Comparison of ENCODE assay signal across 25 cellular contexts in genomic region chr18:57091231-57091630, GRCh38. TPM values are rescaled to one million over a fixed set of nuclear protein-coding genes. Genes with fewer than 3 reads are reported as not detected.
DNase-seq lines count a peak whose midpoint lies in the region; ATAC-seq, FAIRE-seq and TF ChIP-seq lines count a peak whose summit lies in the region.
"Had no signal": no experiment of that assay in that cellular context is flagged by ENCODE, and none has a peak within 500 bp of the region (broad histone marks: within the 10 kb centered on the region; RNA-seq: fewer than 3 reads in every experiment).

No MANE protein-coding gene starts in this region.

- H2AK5ac ChIP-seq in IMR-90 (ENCODE audit: low read depth, low read length): no peak overlapping the region
- H2AK5ac ChIP-seq in H1 (ENCODE audit: low read depth, low read length): no peak overlapping the region

- H3K4me3 ChIP-seq in HepG2 (replicated peaks in 1 of 3; ENCODE audit: insufficient read depth in 1 of 3, low read depth in 2 of 3, low read length in 3 of 3) (no peak overlapping the region), right lobe of liver (no peak overlapping the region), IMR-90 (ENCODE audit: insufficient read depth, low read depth, low read length) (no peak overlapping the region), H1 (ENCODE audit: extremely low read depth in 1 of 4, insufficient read depth in 2 of 4, low read depth in 3 of 4, low read length in 4 of 4) (no peak overlapping the region)
- H3K4me3 ChIP-seq: BLaER1 had no signal

- H3K36me3 ChIP-seq in HepG2 (replicated peaks in 1 of 2; ENCODE audit: control insufficient read depth in 1 of 2, insufficient read depth in 2 of 2, low read length in 2 of 2): no peaks in the 10 kb centered on the region
- H3K36me3 ChIP-seq in right lobe of liver: no peaks in the 10 kb centered on the region
- no peaks in the 10 kb centered on the region for H3K36me3 ChIP-seq in IMR-90 (ENCODE audit: control insufficient read depth, insufficient read depth, low read length)
- H3K36me3 ChIP-seq in H1 (ENCODE audit: control insufficient read depth in 2 of 4, insufficient read depth in 4 of 4, low read length in 3 of 4): no peaks in the 10 kb centered on the region
- H3K36me3 ChIP-seq: BE2C, BLaER1 had no signal

- H3K79me2 ChIP-seq in HepG2 (ENCODE audit: insufficient read depth, low read length) (no peaks in the 10 kb centered on the region), H1 (ENCODE audit: control insufficient read depth in 1 of 2, insufficient read depth in 2 of 2, low read length in 2 of 2) (no peaks in the 10 kb centered on the region)

- H2AFZ ChIP-seq in HepG2 (ENCODE audit: low read length) (no peak overlapping the region), IMR-90 (replicated peaks; ENCODE audit: low read length, poor library complexity) (no peak overlapping the region), H1 (ENCODE audit: low read length) (no peak overlapping the region)

- H3K4me2 ChIP-seq in HepG2 (ENCODE audit: low read depth, low read length) (no peak overlapping the region), IMR-90 (ENCODE audit: low read depth, low read length) (no peak overlapping the region), H1 (ENCODE audit: insufficient read depth in 1 of 2, low read depth in 2 of 2, low read length in 2 of 2) (no peak overlapping the region)

- FAIRE-seq in HepG2 (lab: Jason Lieb, UNC) (no peak), H1 (lab: Jason Lieb, UNC) (no peak)
- FAIRE-seq: G401.6, GM12891, GM19239 had no signal

- H3K14ac ChIP-seq in IMR-90 (replicated peaks; ENCODE audit: low read depth, low read length) (no peak overlapping the region), H1 (ENCODE audit: insufficient read length) (no peak overlapping the region)

- H4K5ac ChIP-seq in IMR-90 (ENCODE audit: low read depth, low read length) (no peak overlapping the region), H1 (ENCODE audit: insufficient read length, low read depth, low read length) (no peak overlapping the region)

- no peak for TF ChIP-seq RAD21 in HepG2 (CRISPR knock-in tag; IDR thresholded peaks at IDR 0.05)
- TF ChIP-seq RAD21 in IMR-90 (IDR thresholded peaks at IDR 0.05; ENCODE audit: low read length): no peak
- no peak for TF ChIP-seq RAD21 in H1 (IDR thresholded peaks at IDR 0.05 in 1 of 2, conservative IDR thresholded peaks at IDR 0.05 in 1 of 2; ENCODE audit: low read depth in 2 of 2, low read length in 2 of 2)

- no peaks in the 10 kb centered on the region for H3K9me1 ChIP-seq in IMR-90 (ENCODE audit: insufficient read depth, low read length)

- H3K79me1 ChIP-seq in IMR-90 (ENCODE audit: low read depth in 1 of 2, low read length in 2 of 2) (no peaks in the 10 kb centered on the region), H1 (ENCODE audit: low read depth, low read length) (no peaks in the 10 kb centered on the region)

- no peaks in the 10 kb centered on the region for H3K23me2 ChIP-seq in H1 (ENCODE audit: low read depth, low read length)

- H4K91ac ChIP-seq in IMR-90 (ENCODE audit: insufficient read depth, low read depth, low read length): no peak overlapping the region
- peak overlapping the region; percentile 4 for H4K91ac ChIP-seq in H1 (replicated peaks; ENCODE audit: insufficient read length, low read length)

- H3K18ac ChIP-seq in IMR-90 (ENCODE audit: low read depth, low read length): no peak overlapping the region
- H3K18ac ChIP-seq in H1 (ENCODE audit: extremely low read depth, low read length): no peak overlapping the region

- no peak for ATAC-seq in HepG2
- no peak for ATAC-seq in right lobe of liver
- ATAC-seq in IMR-90 (ENCODE audit: low read depth): no peak

- intact Hi-C loops in HepG2 (cut with micrococcal nuclease; ENCODE audit: unreplicated experiment) (no loop called here), right lobe of liver (cut with DNase I) (no loop called here), IMR-90 (cut with micrococcal nuclease) (no loop called here)

- H4K8ac ChIP-seq in IMR-90 (ENCODE audit: low read depth in 2 of 2, low read length in 2 of 2): no peak overlapping the region
- no peak overlapping the region for H4K8ac ChIP-seq in H1 (ENCODE audit: extremely low read depth, insufficient read depth, low read length)

- POLR2A ChIA-PET in HepG2 (lab: Yijun Ruan, JAX) (no interaction called here), IMR-90 (lab: Charles Lee; ENCODE audit: unreplicated experiment) (no interaction called here), H1 (lab: Charles Lee; ENCODE audit: partially characterized antibody) (no interaction called here)

- H3K27ac ChIP-seq in HepG2 (ENCODE audit: extremely low read length, insufficient read depth, low read length) (no peak overlapping the region), right lobe of liver (no peak overlapping the region), IMR-90 (ENCODE audit: insufficient read depth, low read length) (no peak overlapping the region), H1 (ENCODE audit: low read depth, low read length) (no peak overlapping the region)
- H3K27ac ChIP-seq: 22Rv1, BLaER1 had no signal

- no peaks in the 10 kb centered on the region; the same call in 1 of the 2 replicates for H4K20me1 ChIP-seq in HepG2 (ENCODE audit: insufficient read depth, low read length)
- no peaks in the 10 kb centered on the region for H4K20me1 ChIP-seq in IMR-90 (ENCODE audit: insufficient read depth, low read length)
- H4K20me1 ChIP-seq in H1 (replicated peaks in 1 of 2; ENCODE audit: control insufficient read depth in 1 of 2, insufficient read depth in 2 of 2, low read length in 2 of 2): no peaks in the 10 kb centered on the region

- H3K27me3 ChIP-seq in HepG2 (ENCODE audit: control insufficient read depth in 1 of 2, insufficient read depth in 2 of 2, low read length in 2 of 2) (no peaks in the 10 kb centered on the region; a peak in 2 of 5 replicates), right lobe of liver (no peaks in the 10 kb centered on the region), IMR-90 (ENCODE audit: control insufficient read depth, insufficient read depth, low read length) (no peaks in the 10 kb centered on the region; the same call in 1 of the 2 replicates), H1 (replicated peaks in 1 of 4; ENCODE audit: control insufficient read depth in 3 of 4, extremely low read depth in 1 of 4, insufficient read depth in 3 of 4, low read length in 3 of 4) (peaks cover 0 to 2% (median 0%) of the 10 kb centered on the region in 4 experiments; a peak in 2 of 7 replicates)
- H3K27me3 ChIP-seq: BE2C had no signal

- H2AK9ac ChIP-seq in IMR-90 (replicated peaks; ENCODE audit: low read depth, low read length, poor library complexity): no peak overlapping the region

- in situ Hi-C loops in HepG2 (cut with HindIII; ENCODE audit: extremely low pct_ligation_motif_present, low pct_unique_long_range_greater_than_20kb) (no loop called here), IMR-90 (cut with MboI; ENCODE audit: low sequenced_read_pairs) (no loop called here)

- dilution Hi-C loops in IMR-90 (cut with HindIII; ENCODE audit: low sequenced_read_pairs, unreplicated experiment): no loop called here

- TF ChIP-seq CTCF in HepG2 (CRISPR knock-in tag; IDR thresholded peaks at IDR 0.05): no peak
- no peak for TF ChIP-seq CTCF in right lobe of liver (IDR thresholded peaks at IDR 0.05)
- TF ChIP-seq CTCF in IMR-90 (conservative IDR thresholded peaks at IDR 0.05; ENCODE audit: low read depth, low read length): no peak
- no peak for TF ChIP-seq CTCF in H1 (IDR thresholded peaks at IDR 0.05; ENCODE audit: control extremely low read depth in 1 of 3, insufficient read depth in 1 of 3, low read depth in 1 of 3, low read length in 3 of 3)

- H2BK12ac ChIP-seq in H1 (ENCODE audit: low read depth, low read length): no peak overlapping the region; the same call in 1 of the 2 replicates

- no peaks in the 10 kb centered on the region for H3K4me1 ChIP-seq in HepG2 (ENCODE audit: insufficient read depth, low read length)
- H3K4me1 ChIP-seq in right lobe of liver: no peaks in the 10 kb centered on the region
- H3K4me1 ChIP-seq in IMR-90 (ENCODE audit: control insufficient read depth, insufficient read depth, low read length): no peaks in the 10 kb centered on the region
- H3K4me1 ChIP-seq in H1 (replicated peaks in 1 of 4; ENCODE audit: control insufficient read depth in 3 of 4, insufficient read depth in 4 of 4, low read length in 3 of 4): peaks cover 1 to 18% (median 18%) of the 10 kb centered on the region in 4 experiments; a peak in 5 of 7 replicates
- H3K4me1 ChIP-seq: Caco-2 had no signal

- no peak overlapping the region for H3K4ac ChIP-seq in IMR-90 (ENCODE audit: low read depth, low read length)
- no peak overlapping the region for H3K4ac ChIP-seq in H1 (replicated peaks; ENCODE audit: insufficient read length, low read depth, low read length)

- H3K56ac ChIP-seq in IMR-90 (ENCODE audit: extremely low read depth, insufficient read depth, low read length) (no peak overlapping the region), H1 (replicated peaks; ENCODE audit: insufficient read length, low read depth, low read length) (no peak overlapping the region)

- no peak overlapping the region for H2BK15ac ChIP-seq in IMR-90 (ENCODE audit: low read depth, low read length)
- no peak overlapping the region for H2BK15ac ChIP-seq in H1 (ENCODE audit: low read length)

- H3K9ac ChIP-seq in HepG2 (ENCODE audit: insufficient read depth, low read depth, low read length): no peak overlapping the region
- no peak overlapping the region for H3K9ac ChIP-seq in IMR-90 (ENCODE audit: low read depth, low read length)
- no peak overlapping the region for H3K9ac ChIP-seq in H1 (replicated peaks in 1 of 4; ENCODE audit: extremely low read depth in 1 of 4, low read depth in 3 of 4, low read length in 3 of 4)
- H3K9ac ChIP-seq: BLaER1 had no signal

- H3K23ac ChIP-seq in IMR-90 (ENCODE audit: low read depth, low read length) (no peak overlapping the region), H1 (ENCODE audit: insufficient read length) (no peak overlapping the region)

- BruUV-seq in HepG2 (replicated peaks; lab: Mats Ljungman, UMichigan): no TSS peak
- no TSS peak for BruUV-seq in IMR-90 (replicated peaks; lab: Mats Ljungman, UMichigan)

- CTCF ChIA-PET in HepG2 (lab: Yijun Ruan, JAX; ENCODE audit: low intra/inter-chr PET ratio, low total read pairs) (no interaction called here), IMR-90 (lab: Yijun Ruan, JAX) (no interaction called here), H1 (lab: Charles Lee; ENCODE audit: partially characterized antibody) (interaction anchor here (0.9 kb wide), 1 partner anchor 16 kb away, joined by 3 read pairs; no protein-coding TSS in a partner anchor)

- H2BK20ac ChIP-seq in IMR-90 (ENCODE audit: low read depth, low read length): no peak overlapping the region
- no peak overlapping the region for H2BK20ac ChIP-seq in H1 (ENCODE audit: low read length)

- DNase-seq in HepG2 (ENCODE audit: low spot score): no peak
- no peak for DNase-seq in right lobe of liver
- no peak for DNase-seq in IMR-90
- no peak for DNase-seq in H1 (ENCODE audit: low read depth in 1 of 2, low spot score in 2 of 2)
- no peak for DNase-seq in cortex of kidney (lab: John Stamatoyannopoulos, UW)
- DNase-seq in COR-L47 (lab: John Stamatoyannopoulos, UW): no peak
- DNase-seq: ACHN; BE2C; C1 segment of cervical spinal cord; Caco-2; Calu3; CD4-positive, alpha-beta memory T cell; CD4-positive, CD25-positive, alpha-beta regulatory T cell; CD8-positive, alpha-beta memory T cell; DMS79 treated with DMSO at 0.1 percent for 48 hours; GF-D8 had no signal

- no peak for TF ChIP-seq EP300 in HepG2 (IDR thresholded peaks at IDR 0.05; ENCODE audit: low read depth in 2 of 2, low read length in 2 of 2)
- no peak for TF ChIP-seq EP300 in HepG2 (CRISPR knock-in tag; IDR thresholded peaks at IDR 0.05; ENCODE audit: borderline replicate concordance)
- TF ChIP-seq EP300 in H1 (IDR thresholded peaks at IDR 0.05; ENCODE audit: borderline replicate concordance in 1 of 2, low read depth in 2 of 2, low read length in 2 of 2): no peak

- H2BK120ac ChIP-seq in IMR-90 (ENCODE audit: low read depth, low read length) (no peak overlapping the region), H1 (replicated peaks; ENCODE audit: low read depth, low read length) (no peak overlapping the region)

- no peak overlapping the region for H2BK5ac ChIP-seq in IMR-90 (ENCODE audit: low read depth, low read length, poor library complexity, severe bottlenecking)
- no peak overlapping the region for H2BK5ac ChIP-seq in H1 (ENCODE audit: low read depth, low read length)

- H3K9me3 ChIP-seq in HepG2 (ENCODE audit: low read length) (no peaks in the 10 kb centered on the region), right lobe of liver (no peaks in the 10 kb centered on the region), IMR-90 (ENCODE audit: control insufficient read depth, insufficient read depth, low read length) (no peaks in the 10 kb centered on the region), H1 (ENCODE audit: insufficient read depth in 2 of 2, low read depth in 1 of 2, low read length in 1 of 2) (no peaks in the 10 kb centered on the region)
- H3K9me3 ChIP-seq: BE2C, BLaER1, Caco-2 had no signal

- TF ChIP-seq POLR2A in HepG2 (IDR thresholded peaks at IDR 0.05; ENCODE audit: insufficient read depth in 1 of 2, low read depth in 2 of 2, low read length in 2 of 2) (no peak), right lobe of liver (IDR thresholded peaks at IDR 0.05) (no peak), IMR-90 (IDR thresholded peaks at IDR 0.05; ENCODE audit: low read depth, low read length) (no peak), H1 (IDR thresholded peaks at IDR 0.05; ENCODE audit: control extremely low read depth in 1 of 2, low read depth in 2 of 2, low read length in 2 of 2) (no peak)

RNA-seq across cellular contexts. Expression of gene BOD1L2, which starts 55.7 kb away (rescaled TPM):
- total RNA-seq in HepG2 (2016; rRNA removed; fragmentation: Illumina TruSeq; extraction: Trizol): not detected in 2 replicates
- total RNA-seq in HepG2 (2016; cell fraction: cytosol; rRNA removed; fragmentation: Illumina TruSeq; extraction: Trizol; ENCODE audit: low read depth): not detected in 2 replicates
- not detected in 2 replicates for total RNA-seq in HepG2 (2016; cell fraction: insoluble cytoplasmic fraction; rRNA removed; fragmentation: Illumina TruSeq; extraction: Trizol)
- not detected in 2 replicates for total RNA-seq in HepG2 (2016; cell fraction: membrane; rRNA removed; fragmentation: Illumina TruSeq; extraction: Trizol)
- not detected in 2 replicates for total RNA-seq in HepG2 (2016; cell fraction: nucleus; rRNA removed; fragmentation: Illumina TruSeq; extraction: Trizol)
- polyA plus RNA-seq in HepG2 (2011; rRNA removed): not detected in 2 replicates
- polyA plus RNA-seq in HepG2 (2011; cell fraction: cytosol; rRNA removed): not detected in 2 replicates
- not detected in 2 replicates for polyA plus RNA-seq in HepG2 (2011; cell fraction: nucleus; rRNA removed)
- polyA plus RNA-seq in HepG2 (2012): not detected in 2 replicates
- polyA plus RNA-seq in HepG2 (2016; cell fraction: cytosol; fragmentation: Illumina TruSeq; extraction: Trizol; ENCODE audit: low read depth): not detected in 2 replicates
- not detected in 2 replicates for polyA plus RNA-seq in HepG2 (2016; cell fraction: insoluble cytoplasmic fraction; fragmentation: Illumina TruSeq; extraction: Trizol; ENCODE audit: low read depth)
- polyA plus RNA-seq in HepG2 (2016; cell fraction: membrane; fragmentation: Illumina TruSeq; extraction: Trizol; ENCODE audit: low read depth): not detected in 2 replicates
- not detected in 2 replicates for polyA plus RNA-seq in HepG2 (2016; cell fraction: nucleus; fragmentation: Illumina TruSeq; extraction: Trizol; ENCODE audit: insufficient read depth, low read depth)
- not detected in 2 replicates for polyA minus RNA-seq in HepG2 (2011; rRNA and poly(A)+ RNA removed; ENCODE audit: low replicate concordance)
- not detected in 2 replicates for polyA minus RNA-seq in HepG2 (2011; cell fraction: cytosol; rRNA and poly(A)+ RNA removed)
- polyA minus RNA-seq in HepG2 (2011; cell fraction: nucleus; rRNA and poly(A)+ RNA removed): not detected in 2 replicates
- not detected for total RNA-seq in right lobe of liver
- total RNA-seq in IMR-90 (2012; rRNA removed): not detected in 2 replicates
- not detected in 2 replicates for polyA plus RNA-seq in IMR-90 (2012; rRNA removed)
- not detected in 2 replicates for polyA plus RNA-seq in IMR-90 (2012; cell fraction: cytosol; rRNA removed)
- polyA plus RNA-seq in IMR-90 (2012; cell fraction: nucleus; rRNA removed; ENCODE audit: low replicate concordance): not detected in 2 replicates
- not detected in 2 replicates for total RNA-seq in H1 (2021; fragmentation: NEBNext Ultra II Directional; extraction: Animal tissue kit (Norgen Biotek cat#: 25700))
- not detected in 2 replicates for polyA plus RNA-seq in H1 (2011; rRNA removed)
- not detected for polyA plus RNA-seq in H1 (2011; cell fraction: cytosol; rRNA removed)
- 0.07 TPM for polyA plus RNA-seq in H1 (2011; cell fraction: nucleus; rRNA removed)
- polyA plus RNA-seq in H1 (2012, experiment 1 of 2): not detected in 4 replicates
- not detected for polyA plus RNA-seq in H1 (2012, experiment 2 of 2)
- polyA plus RNA-seq in H1 (2013, experiment 1 of 2): not detected
- not detected for polyA plus RNA-seq in H1 (2013, experiment 2 of 2)
- polyA minus RNA-seq in H1 (2011; rRNA and poly(A)+ RNA removed): 0.06 TPM in 1 of 2 replicates, not detected in the other
- not detected for polyA minus RNA-seq in H1 (2011; cell fraction: cytosol; rRNA and poly(A)+ RNA removed)
- polyA minus RNA-seq in H1 (2011; cell fraction: nucleus; rRNA and poly(A)+ RNA removed): 0.20 TPM
- total RNA-seq: A172; A673; Caco-2; Calu3; CD4-positive, alpha-beta memory T cell; CD4-positive, CD25-positive, alpha-beta regulatory T cell; CD8-positive, alpha-beta memory T cell had no signal
- polyA plus RNA-seq: AG04450; CD14-positive monocyte; CD4-positive, alpha-beta memory T cell; CD4-positive, CD25-positive, alpha-beta regulatory T cell; CD8-positive, alpha-beta memory T cell had no signal

Comparison
In these comparisons a context has a peak if more than half of its experiments do, and no peak if none do; other contexts are left out.
1. Of the 41 proteins assayed by ChIP-seq in both HepG2 and H1: peak only in HepG2: none; only in H1: none; in both: MAFK; in neither: 40.